ENCODE assay signal across 19 cellular contexts in genomic region chr20:10832146-10832545, GRCh38.
"Had no signal": no experiment of that assay in that cellular context is flagged by ENCODE, and none has a peak within 500 bp of the region (broad histone marks: within the 10 kb centered on the region; RNA-seq: fewer than 3 reads in every experiment).

No MANE protein-coding gene starts in this region.

- DNase-seq: activated CD4-positive, alpha-beta memory T cell treated with anti-CD3 and anti-CD28 coated beads, Interleukin-2, amount 10 ng/mL, durations not matched to agents 7 days and 5 days; activated CD4-positive, alpha-beta T cell treated with anti-CD3 and anti-CD28 coated beads for 48 hours; activated CD4-positive, CD25-positive, alpha-beta regulatory T cell; activated CD8-positive, alpha-beta memory T cell treated with anti-CD3 and anti-CD28 coated beads, Interleukin-2, amount 10 ng/mL, durations not matched to agents 7 days and 5 days; cerebellar nuclear complex; effector memory CD4-positive, alpha-beta T cell; glutamatergic neuron; hippocampal formation; islet precursor cell; left lung; nephron progenitor cell; nucleus accumbens; stimulated activated CD4-positive, alpha-beta T cell treated with anti-CD3 and anti-CD28 coated beads, Interleukin-12 subunit alpha, Interleukin-12 subunit beta, amount 100 ng/mL, for 4 hours; stimulated activated CD4-positive, alpha-beta T cell treated with anti-CD3 and anti-CD28 coated beads, Interleukin-1b, Interleukin-23, amount 100 ng/mL, for 48 hours; stimulated activated naive CD4-positive, alpha-beta T cell treated with Interleukin-2 at 50 U/mL for 16 hours; T1000; tibial artery had no signal

- FAIRE-seq: endothelial cell of umbilical vein, urothelium cell line had no signal

- H3K4me3 ChIP-seq: left lung, tibial artery had no signal
